ENCODE assay signal across 21 cellular contexts in the genomic region with DNA sequence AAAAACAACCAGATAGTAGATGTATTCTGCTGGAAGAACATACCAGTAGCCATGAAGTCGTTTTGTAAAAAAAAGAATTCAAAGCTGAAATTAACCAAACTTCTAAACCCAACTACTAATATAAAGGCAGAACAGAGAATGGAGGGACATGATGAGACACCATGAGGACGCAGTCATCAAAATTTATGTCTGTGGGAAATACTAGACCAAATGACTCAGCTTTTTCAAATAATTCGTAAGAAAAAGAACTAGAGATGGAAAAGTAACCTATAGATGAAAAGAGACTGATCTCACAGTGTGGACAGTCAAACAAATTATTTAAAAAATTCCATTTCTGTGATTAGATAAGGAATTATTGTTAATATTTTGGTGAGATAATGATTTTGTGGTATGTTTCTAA. TPM values are rescaled to one million over a fixed set of nuclear protein-coding genes. Genes with fewer than 3 reads are reported as not detected.
A peak's percentile ranks its signal among the peaks of the same experiment; 100 is the strongest.
DNase-seq lines count a peak whose midpoint lies in the region; ATAC-seq, FAIRE-seq and TF ChIP-seq lines count a peak whose summit lies in the region.
"Had no signal": no experiment of that assay in that cellular context is flagged by ENCODE, and none has a peak within 500 bp of the region (broad histone marks: within the 10 kb centered on the region; RNA-seq: fewer than 3 reads in every experiment).

No MANE protein-coding gene starts in this region.

- no peaks in the 10 kb centered on the region for H3K9me3 Mint-ChIP-seq in endothelial cell (ENCODE audit: unreplicated experiment)
- H3K9me3 Mint-ChIP-seq: CD8-positive, alpha-beta T cell; GM23338 had no signal

- H2AFZ ChIP-seq in GM23248 (no peak overlapping the region), mesenchymal stem cell (ENCODE audit: low read depth, low read length) (no peak overlapping the region)
- H2AFZ ChIP-seq: GM23338 had no signal

- H3K9ac ChIP-seq in GM23248, result no peak overlapping the region
- no peak overlapping the region for H3K9ac ChIP-seq in mesenchymal stem cell (ENCODE audit: low read length)
- H3K9ac ChIP-seq: BLaER1 treated with 17β-estradiol and CSF1 and Interleukin-3, amounts not matched to agents 10 nM and 100 nM; KMS-11 had no signal

- H2AK5ac ChIP-seq in mesenchymal stem cell (ENCODE audit: low read length, severe bottlenecking), result no peak overlapping the region

- no peaks in the 10 kb centered on the region for H3K27me3 ChIP-seq in GM23248 (replicated peaks; ENCODE audit: insufficient read depth)
- no peaks in the 10 kb centered on the region for H3K27me3 ChIP-seq in mesenchymal stem cell (ENCODE audit: control insufficient read depth in 1 of 2, insufficient read depth in 1 of 2, low read length in 2 of 2)
- H3K27me3 ChIP-seq: BLaER1 treated with 17β-estradiol and CSF1 and Interleukin-3, amounts not matched to agents 10 nM and 100 nM had no signal

- H3K79me1 ChIP-seq in mesenchymal stem cell (replicated peaks; ENCODE audit: low read length, poor library complexity, severe bottlenecking), result no peaks in the 10 kb centered on the region

- no peak overlapping the region for H4K91ac ChIP-seq in mesenchymal stem cell (ENCODE audit: low read length)

- H3K18ac ChIP-seq in mesenchymal stem cell (ENCODE audit: low read depth in 1 of 2, low read length in 2 of 2), result no peak overlapping the region

- H2BK5ac ChIP-seq in mesenchymal stem cell (ENCODE audit: low read depth, low read length, poor library complexity, severe bottlenecking), result no peak overlapping the region

- peaks cover 15% of the 10 kb centered on the region for H3K36me3 Mint-ChIP-seq in endothelial cell (ENCODE audit: low read depth, unreplicated experiment)
- H3K36me3 Mint-ChIP-seq: CD8-positive, alpha-beta T cell had no signal

- H3K27me3 Mint-ChIP-seq in endothelial cell (ENCODE audit: unreplicated experiment), result peaks cover 8% of the 10 kb centered on the region

- H4K8ac ChIP-seq in mesenchymal stem cell (ENCODE audit: low read length), result no peak overlapping the region

- no peak overlapping the region for H2BK12ac ChIP-seq in mesenchymal stem cell (ENCODE audit: low read length in 2 of 2)

- H3K79me2 ChIP-seq in GM23248 (ENCODE audit: insufficient read depth), result no peaks in the 10 kb centered on the region

- H3K27ac ChIP-seq in GM23248, result no peak overlapping the region
- no peak overlapping the region for H3K27ac ChIP-seq in mesenchymal stem cell (ENCODE audit: low read length, poor library complexity, severe bottlenecking)
- H3K27ac ChIP-seq: BLaER1 treated with 17β-estradiol and CSF1 and Interleukin-3, amounts not matched to agents 10 nM and 100 nM; KMS-11 had no signal

- H3K4me1 ChIP-seq in GM23248 (ENCODE audit: insufficient read depth) (no peaks in the 10 kb centered on the region), mesenchymal stem cell (ENCODE audit: control insufficient read depth, insufficient read depth, low read depth, low read length) (no peaks in the 10 kb centered on the region)

- H4K20me1 ChIP-seq in GM23248 (ENCODE audit: insufficient read depth), result no peaks in the 10 kb centered on the region
- H4K20me1 ChIP-seq: BLaER1 treated with 17β-estradiol and CSF1 and Interleukin-3, amounts not matched to agents 10 nM and 100 nM had no signal

- no peak overlapping the region for H3K4me3 ChIP-seq in GM23248
- no peak overlapping the region for H3K4me3 ChIP-seq in mesenchymal stem cell (ENCODE audit: insufficient read depth in 1 of 2, low read depth in 1 of 2, low read length in 2 of 2)
- H3K4me3 ChIP-seq: BLaER1 treated with 17β-estradiol and CSF1 and Interleukin-3, amounts not matched to agents 10 nM and 100 nM; GM23338 had no signal

- no peak overlapping the region for H3K4ac ChIP-seq in mesenchymal stem cell (ENCODE audit: low read depth in 1 of 2, low read length in 2 of 2)

- no peaks in the 10 kb centered on the region for H3K4me1 Mint-ChIP-seq in endothelial cell (ENCODE audit: unreplicated experiment)

- ATAC-seq in GM18858 (IDR thresholded peaks at IDR 0.05; ENCODE audit: unreplicated experiment), result no peak
- no peak for ATAC-seq in GM19397 (IDR thresholded peaks at IDR 0.05; ENCODE audit: unreplicated experiment)
- ATAC-seq: CD8-positive, alpha-beta T cell; GM23338; HepG2 had no signal

- H3K9me2 ChIP-seq in GM23248 (ENCODE audit: insufficient read depth), result no peaks in the 10 kb centered on the region

- in situ Hi-C loops in GM23248 (cut with MboI), result no loop called here

- no peak overlapping the region for H3K27ac Mint-ChIP-seq in endothelial cell (ENCODE audit: unreplicated experiment)
- H3K27ac Mint-ChIP-seq: CD8-positive, alpha-beta T cell; GM23338 had no signal

- no peak for TF ChIP-seq CTCF in endothelial cell (IDR thresholded peaks at IDR 0.05; ENCODE audit: unreplicated experiment)

- WGBS in GM23248 (ENCODE audit: low coverage in 1 of 2, low lambda C conversion rate in 2 of 2, missing lambda C conversion rate in 2 of 2), 2 experiments, result 76 to 79% methylated on average over 3 of the region's 3 CpGs
- WGBS in mesenchymal stem cell, result no CpG with 5 or more reads among the region's 3 CpGs

- H3K4me2 ChIP-seq in GM23248 (ENCODE audit: unreplicated experiment) (no peak overlapping the region), mesenchymal stem cell (ENCODE audit: low read length, poor library complexity, severe bottlenecking) (no peak overlapping the region)
- H3K4me2 ChIP-seq: BLaER1 treated with 17β-estradiol and CSF1 and Interleukin-3, amounts not matched to agents 10 nM and 100 nM; GM23338; KMS-11 had no signal

- H2BK120ac ChIP-seq in mesenchymal stem cell (ENCODE audit: low read depth, low read length), result no peak overlapping the region

- H3F3A ChIP-seq in GM23248 (ENCODE audit: insufficient read depth), result no peaks in the 10 kb centered on the region

- H3K36me3 ChIP-seq in GM23248 (ENCODE audit: low read depth) (no peaks in the 10 kb centered on the region), mesenchymal stem cell (ENCODE audit: control insufficient read depth in 1 of 2, insufficient read depth in 2 of 2, low read depth in 1 of 2, low read length in 2 of 2) (no peaks in the 10 kb centered on the region)
- H3K36me3 ChIP-seq: BLaER1 treated with 17β-estradiol and CSF1 and Interleukin-3, amounts not matched to agents 10 nM and 100 nM had no signal

- DNase-seq in AG08395 (ENCODE audit: low spot score), result peak; percentile 9
- peak; percentile 24 for DNase-seq in GM23248
- no peak for DNase-seq in RCC 7860 (ENCODE audit: low spot score)
- DNase-seq in mesenchymal stem cell, result peak; percentile 12
- no peak for DNase-seq in endothelial cell (ENCODE audit: low spot score)
- DNase-seq: Calu3; CD8-positive, alpha-beta T cell; DMS79 treated with DMSO at 0.1 percent for 48 hours; GDM1; HCEC 1CT had no signal

- FAIRE-seq in RCC 7860 (lab: Jason Lieb, UNC), result peak; percentile 24
- FAIRE-seq: A204.1, GM12892, GM18507, H54, HepG2 had no signal

- no peak overlapping the region for H2BK15ac ChIP-seq in mesenchymal stem cell (ENCODE audit: low read depth, poor library complexity, severe bottlenecking)

- no peak overlapping the region for H3K4me3 Mint-ChIP-seq in endothelial cell (ENCODE audit: unreplicated experiment)
- H3K4me3 Mint-ChIP-seq: CD8-positive, alpha-beta T cell; GM23338 had no signal

- H3K9me3 ChIP-seq in GM23248 (ENCODE audit: low read depth) (no peaks in the 10 kb centered on the region), mesenchymal stem cell (ENCODE audit: control insufficient read depth, low read length) (no peaks in the 10 kb centered on the region)

- no peak overlapping the region for H3K23ac ChIP-seq in mesenchymal stem cell (ENCODE audit: low read length in 2 of 2)

- H3K14ac ChIP-seq in mesenchymal stem cell (ENCODE audit: low read length in 2 of 2), result no peak overlapping the region

RNA-seq across cellular contexts. Expression of a gene that starts 10.3 kb away (rescaled TPM):
- under 0.01 TPM in 1 of 2 replicates, not detected in the other for total RNA-seq in GM23248 (2014; rRNA removed; shearing (Covaris generic))
- polyA plus RNA-seq in GM23248 (2016; fragmentation: Nextera tagmentation; extraction: Ambion mirVana), result not detected in 2 replicates
- 0.03 TPM for polyA plus RNA-seq in mesenchymal stem cell (2013, experiment 1 of 2)
- polyA plus RNA-seq in mesenchymal stem cell (2013, experiment 2 of 2), result 0.18 TPM
- total RNA-seq in endothelial cell (ENCODE audit: unreplicated experiment), result 0.26 TPM
- total RNA-seq: CD8-positive, alpha-beta T cell; LHCN-M2 had no signal

Comparison
In these comparisons a context has a peak if more than half of its experiments do, and no peak if none do; other contexts are left out.
1. DNase-seq: peak in AG08395 (single experiment), GM23248 (single experiment) and mesenchymal stem cell (single experiment); none in RCC 7860 (single experiment) and endothelial cell (single experiment).